In genomic region chr2:234291765-234292204, GRCh38 we compare ENCODE assay signal across 8 cellular contexts.
DNase-seq lines count a peak whose midpoint lies in the region; ATAC-seq and TF ChIP-seq lines count a peak whose summit lies in the region.

No MANE protein-coding gene starts in this region.

- TF ChIP-seq CTCF in astrocyte of the cerebellum (IDR thresholded peaks at IDR 0.05; ENCODE audit: low read depth, low read length, missing control alignments) = no peak
- TF ChIP-seq CTCF in mucosa of descending colon (IDR thresholded peaks at IDR 0.05) = no peak

- H3K9me3 ChIP-seq in mucosa of descending colon = no peaks in the 10 kb centered on the region

- ATAC-seq in GM18505 (IDR thresholded peaks at IDR 0.05; ENCODE audit: unreplicated experiment) (no peak), HG02852 (IDR thresholded peaks at IDR 0.05; ENCODE audit: unreplicated experiment) (peak; percentile 14), mucosa of descending colon (peak; percentile 64)

- in situ Hi-C loops in astrocyte of the cerebellum (cut with HindIII; ENCODE audit: low sequenced_read_pairs) = no loop called here

- peaks cover 7% of the 10 kb centered on the region for H3K4me1 ChIP-seq in mucosa of descending colon (ENCODE audit: low read depth)

- H3K4me3 ChIP-seq in astrocyte of the cerebellum (ENCODE audit: low read depth, low read length) (no peak overlapping the region), mucosa of descending colon (no peak overlapping the region)

- intact Hi-C loops in mucosa of descending colon (cut with DNase I, micrococcal nuclease) = no loop called here

- peak; percentile 15 for DNase-seq in NCI-H226
- peak; percentile 59 for DNase-seq in astrocyte of the cerebellum (ENCODE audit: low read depth)
- DNase-seq in mucosa of descending colon = peak; percentile 67 to 68 (median 67)
- DNase-seq in ureter (ENCODE audit: low spot score) = no peak
- DNase-seq in NCI-H1436 (lab: John Stamatoyannopoulos, UW) = no peak
- DNase-seq in cortex of kidney (lab: John Stamatoyannopoulos, UW) = no peak

- peak; percentile 14 for TF ChIP-seq POLR2A in GM18505 (IDR thresholded peaks at IDR 0.05; ENCODE audit: borderline replicate concordance, extremely low read depth, insufficient read depth, insufficient read length)

- H3K36me3 ChIP-seq in mucosa of descending colon (ENCODE audit: low read depth) = no peaks in the 10 kb centered on the region

Comparison
In these comparisons a context has a peak if more than half of its experiments do, and no peak if none do; other contexts are left out.
1. DNase-seq: peak in NCI-H226 (single experiment), astrocyte of the cerebellum (single experiment) and mucosa of descending colon (3 of 3); none in ureter (single experiment), NCI-H1436 (single experiment) and cortex of kidney (single experiment).